In the genomic region with DNA sequence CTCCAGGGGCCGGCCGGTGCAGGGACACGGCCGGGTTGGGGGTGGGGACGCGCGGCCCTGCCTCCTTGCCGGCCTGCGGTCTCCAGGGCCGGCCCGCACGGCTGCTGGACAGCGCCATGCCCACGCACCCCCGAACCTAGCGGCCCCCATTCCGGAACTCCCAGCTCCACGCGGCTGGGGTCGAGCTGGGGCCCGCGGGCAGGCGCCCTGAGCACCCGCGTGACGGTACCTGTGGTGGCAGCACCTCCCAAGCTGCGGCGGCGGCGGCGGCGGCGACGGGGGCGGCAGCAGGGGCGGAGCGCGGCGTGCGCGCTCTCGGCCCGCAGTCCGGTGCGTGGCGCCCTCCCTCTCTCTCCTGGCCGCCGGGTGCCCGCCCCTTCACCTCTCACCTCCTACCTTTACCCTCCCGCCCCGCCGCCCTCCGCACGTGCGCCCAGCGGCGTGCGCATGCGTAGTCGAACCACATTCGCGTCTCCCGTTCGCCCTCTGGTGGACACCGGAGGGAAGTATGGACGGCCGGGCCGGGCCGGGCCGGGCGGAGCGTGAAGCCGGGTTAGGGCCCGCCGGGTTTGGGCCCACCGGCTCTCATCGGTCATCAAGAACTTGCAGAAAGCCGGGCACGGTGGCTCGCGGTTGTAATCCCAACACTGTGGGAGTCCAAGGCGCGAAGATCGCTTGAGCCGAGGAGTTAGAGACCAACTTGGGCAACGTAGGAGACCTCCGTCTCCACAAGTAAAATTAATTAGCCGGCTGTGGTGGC, we compare ENCODE assay signal across 8 cellular contexts. TPM values are rescaled to one million over a fixed set of nuclear protein-coding genes. Genes with fewer than 3 reads are reported as not detected.
DNase-seq lines count a peak whose midpoint lies in the region; ATAC-seq and TF ChIP-seq lines count a peak whose summit lies in the region.

A gene (minus strand): TSS at position 372 of the 760 bp plus-strand sequence. CDS start 32,948 bp downstream, outside the sequence.

- peaks cover 5% of the 10 kb centered on the region for H3K36me3 Mint-ChIP-seq in activated CD4-positive, alpha-beta T cell treated with anti-CD3 and anti-CD28 coated beads, Interleukin-2, amount 10 ng/mL, durations not matched to agents 24 days and 14 days (ENCODE audit: low read depth)

- H4K20me1 ChIP-seq in BLaER1 treated with 17β-estradiol and CSF1 and Interleukin-3, amounts not matched to agents 10 nM and 100 nM = peaks cover 7 to 47% (median 34%) of the 10 kb centered on the region in 11 experiments; a peak in 19 of 22 replicates

- peaks cover 0 to 13% (median 5%) of the 10 kb centered on the region in 11 experiments; a peak in 10 of 22 replicates for H3K36me3 ChIP-seq in BLaER1 treated with 17β-estradiol and CSF1 and Interleukin-3, amounts not matched to agents 10 nM and 100 nM

- H3K4me3 Mint-ChIP-seq in activated CD4-positive, alpha-beta T cell treated with anti-CD3 and anti-CD28 coated beads, Interleukin-2, amount 10 ng/mL, durations not matched to agents 24 days and 14 days = peak within 1 kb of the TSS; percentile 88

- peak within 1 kb of the TSS; percentile 86 to 99 (median 97) for H3K4me2 ChIP-seq in BLaER1 treated with 17β-estradiol and CSF1 and Interleukin-3, amounts not matched to agents 10 nM and 100 nM

- no peaks in the 10 kb centered on the region for H3K9me3 Mint-ChIP-seq in activated CD4-positive, alpha-beta T cell treated with anti-CD3 and anti-CD28 coated beads, Interleukin-2, amount 10 ng/mL, durations not matched to agents 24 days and 14 days

- peak; percentile 91 for ATAC-seq in HG03439 (IDR thresholded peaks at IDR 0.05; ENCODE audit: unreplicated experiment)

- H3K9ac ChIP-seq in BLaER1 treated with 17β-estradiol and CSF1 and Interleukin-3, amounts not matched to agents 10 nM and 100 nM = peak within 1 kb of the TSS; percentile 74 to 92 (median 85)

- H3K9me3 ChIP-seq in BLaER1 treated with 17β-estradiol and CSF1 and Interleukin-3, amounts not matched to agents 10 nM and 100 nM (replicated peaks in 1 of 11) = peaks cover 0 to 10% (median 5%) of the 10 kb centered on the region in 11 experiments; a peak in 12 of 22 replicates

- TF ChIP-seq CTCF in coronary artery (IDR thresholded peaks at IDR 0.05) = peak; percentile 82

- H3K27me3 Mint-ChIP-seq in activated CD4-positive, alpha-beta T cell treated with anti-CD3 and anti-CD28 coated beads, Interleukin-2, amount 10 ng/mL, durations not matched to agents 24 days and 14 days = peaks cover 2% of the 10 kb centered on the region

- peak within 1 kb of the TSS; percentile 62 to 99 (median 90) for H3K4me3 ChIP-seq in BLaER1 treated with 17β-estradiol and CSF1 and Interleukin-3, amounts not matched to agents 10 nM and 100 nM
- peak within 1 kb of the TSS; percentile 98 for H3K4me3 ChIP-seq in coronary artery

- peak; percentile 86 for DNase-seq in GM19238 (ENCODE audit: insufficient read length, low spot score)
- DNase-seq in NCI-H526 treated with DMSO at 0.1 percent for 48 hours (lab: John Stamatoyannopoulos, UW) = peak; percentile 55
- DNase-seq in activated CD4-positive, alpha-beta T cell treated with anti-CD3 and anti-CD28 coated beads, Interleukin-2, amount 10 ng/mL, durations not matched to agents 24 days and 14 days = peak; percentile 99
- DNase-seq in coronary artery (ENCODE audit: low spot score) = peak; percentile 93
- peak; percentile 96 for DNase-seq in left kidney (ENCODE audit: low read depth, low spot score)
- DNase-seq in stimulated activated CD4-positive, alpha-beta T cell treated with anti-CD3 and anti-CD28 coated beads, Interleukin-1b, Interleukin-23, amount 100 ng/mL, for 48 hours = peak; percentile 96

- peak within 1 kb of the TSS; percentile 94 for H3K27ac Mint-ChIP-seq in activated CD4-positive, alpha-beta T cell treated with anti-CD3 and anti-CD28 coated beads, Interleukin-2, amount 10 ng/mL, durations not matched to agents 24 days and 14 days

- H3K27me3 ChIP-seq in BLaER1 treated with 17β-estradiol and CSF1 and Interleukin-3, amounts not matched to agents 10 nM and 100 nM = no peaks in the 10 kb centered on the region

- peak within 1 kb of the TSS; percentile 52 to 87 (median 79); a peak in 21 of 22 replicates for H3K27ac ChIP-seq in BLaER1 treated with 17β-estradiol and CSF1 and Interleukin-3, amounts not matched to agents 10 nM and 100 nM
- H3K27ac ChIP-seq in coronary artery = peak within 1 kb of the TSS; percentile 56 to 94

- peaks cover 25 to 42% (median 28%) of the 10 kb centered on the region in 10 experiments for H3K4me1 ChIP-seq in BLaER1 treated with 17β-estradiol and CSF1 and Interleukin-3, amounts not matched to agents 10 nM and 100 nM

- H3K4me1 Mint-ChIP-seq in activated CD4-positive, alpha-beta T cell treated with anti-CD3 and anti-CD28 coated beads, Interleukin-2, amount 10 ng/mL, durations not matched to agents 24 days and 14 days = peaks cover 25% of the 10 kb centered on the region

- intact Hi-C loops in activated CD4-positive, alpha-beta T cell treated with anti-CD3 and anti-CD28 coated beads, Interleukin-2, amount 10 ng/mL, durations not matched to agents 24 days and 14 days (cut with micrococcal nuclease) = loop anchor here (1.0 to 10.0 kb wide), 5 partner anchors 9 to 521 kb away; a partner anchor contains a TSS

RNA-seq across cellular contexts. Expression of the gene that starts here (rescaled TPM):
- total RNA-seq in activated CD4-positive, alpha-beta T cell treated with anti-CD3 and anti-CD28 coated beads, Interleukin-2, amount 10 ng/mL, durations not matched to agents 24 days and 14 days = 86.3 and 87.2 TPM in 2 replicates

Comparison
In these comparisons a context has a peak if more than half of its experiments do, and no peak if none do; other contexts are left out.
1. Peak in every context shown above with its lines: DNase-seq, ATAC-seq, H3K4me3 ChIP-seq and H3K27ac ChIP-seq.